In genomic region chr14:35915185-35915584, GRCh38 we compare ENCODE assay signal across 11 cellular contexts.
"Had no signal": no experiment of that assay in that cellular context is flagged by ENCODE, and none has a peak within 500 bp of the region (broad histone marks: within the 10 kb centered on the region; RNA-seq: fewer than 3 reads in every experiment).

No MANE protein-coding gene starts in this region.

- H3K36me3 ChIP-seq: HAP-1 had no signal

- H3K4me2 ChIP-seq: GM23338 had no signal

- H3K27ac ChIP-seq: GM23248 had no signal

- H2AFZ ChIP-seq: GM23248, GM23338 had no signal

- DNase-seq: GM23248, GOT3, H7, H9, HCEC 1CT, HFFc6 had no signal

- H3K9ac ChIP-seq: GM23248 had no signal

- FAIRE-seq: H1, H54 had no signal

- H3K9me3 ChIP-seq: HAP-1 had no signal

- H3K4me3 ChIP-seq: GM23248, GM23338, HAP-1 had no signal

- H3K4me1 ChIP-seq: HAP-1 had no signal

- ATAC-seq: GM23338, HCT116 had no signal
